Comparison of ENCODE assay signal across 12 cellular contexts in genomic region chr10:29948971-29949370, GRCh38.
A peak's percentile ranks its signal among the peaks of the same experiment; 100 is the strongest.
DNase-seq lines count a peak whose midpoint lies in the region; ATAC-seq and TF ChIP-seq lines count a peak whose summit lies in the region.
"Had no signal": no experiment of that assay in that cellular context is flagged by ENCODE, and none has a peak within 500 bp of the region (broad histone marks: within the 10 kb centered on the region; RNA-seq: fewer than 3 reads in every experiment).

No MANE protein-coding gene starts in this region.

- TF ChIP-seq POLR2A in thyroid gland (IDR thresholded peaks at IDR 0.05): peak in 1 of 2 donors; percentile 41

- H3K9me3 Mint-ChIP-seq in activated naive CD4-positive, alpha-beta T cell treated with anti-CD3 and anti-CD28 coated beads, Interleukin-2, amount 50 U/mL, for 72 hours: no peaks in the 10 kb centered on the region

- no peaks in the 10 kb centered on the region for H3K36me3 ChIP-seq in thyroid gland
- H3K36me3 ChIP-seq: BLaER1 had no signal

- no peak overlapping the region for H3K4me3 ChIP-seq in thyroid gland (replicated peaks in 1 of 3)
- H3K4me3 ChIP-seq: BLaER1 had no signal

- intact Hi-C loops in thyroid gland (cut with DNase I) (no loop called here), sciatic nerve (cut with DNase I) (no loop called here)

- ATAC-seq in activated naive CD4-positive, alpha-beta T cell treated with anti-CD3 and anti-CD28 coated beads, Interleukin-2, amount 50 U/mL, for 72 hours: peak; percentile 79 to 93
- ATAC-seq in SK-N-SH treated with all-trans-retinoic acid at 6 μM for 48 hours (peak; percentile 65), GM21723 (IDR thresholded peaks at IDR 0.05; ENCODE audit: unreplicated experiment) (no peak), sciatic nerve (no peak), HG02840 (IDR thresholded peaks at IDR 0.05; ENCODE audit: low FRiP score, unreplicated experiment) (no peak)
- ATAC-seq: stimulated activated naive B cell treated with anti-CD40 and anti-IgM and Interleukin-4, amounts not matched to agents 10 μg/mL and 1 μg/mL and 100 μg/mL, for 72 hours had no signal

- peak overlapping the region in 1 of 2 donors; percentile 38 for H3K27ac Mint-ChIP-seq in activated naive CD4-positive, alpha-beta T cell treated with anti-CD3 and anti-CD28 coated beads, Interleukin-2, amount 50 U/mL, for 72 hours
- H3K27ac Mint-ChIP-seq: stimulated activated naive B cell treated with anti-CD40 and anti-IgM and Interleukin-4, amounts not matched to agents 10 μg/mL and 1 μg/mL and 100 μg/mL, for 72 hours had no signal

- H3K27me3 ChIP-seq in thyroid gland: no peaks in the 10 kb centered on the region
- H3K27me3 ChIP-seq: BLaER1 had no signal

- peaks cover 35 to 43% of the 10 kb centered on the region in 2 donors for H3K4me1 ChIP-seq in thyroid gland
- H3K4me1 ChIP-seq: parathyroid adenoma had no signal

- no peak for TF ChIP-seq CTCF in thyroid gland (IDR thresholded peaks at IDR 0.05)

- no peaks in the 10 kb centered on the region for H3K36me3 Mint-ChIP-seq in activated naive CD4-positive, alpha-beta T cell treated with anti-CD3 and anti-CD28 coated beads, Interleukin-2, amount 50 U/mL, for 72 hours
- H3K36me3 Mint-ChIP-seq: stimulated activated naive B cell treated with anti-CD40 and anti-IgM and Interleukin-4, amounts not matched to agents 10 μg/mL and 1 μg/mL and 100 μg/mL, for 72 hours had no signal

- 20 to 32% methylated on average over 5 of the region's 5 CpGs for WGBS in thyroid gland, 2 donors

- peak overlapping the region; percentile 29 to 85 (median 83) for H3K27ac ChIP-seq in thyroid gland
- H3K27ac ChIP-seq: BLaER1, parathyroid adenoma had no signal

- H3K9me3 ChIP-seq in thyroid gland: no peaks in the 10 kb centered on the region
- H3K9me3 ChIP-seq: BLaER1 had no signal

- peak in 1 of 2 donors; percentile 35 for DNase-seq in activated naive CD4-positive, alpha-beta T cell treated with anti-CD3 and anti-CD28 coated beads, Interleukin-2, amount 50 U/mL, for 72 hours (ENCODE audit: low spot score in 2 of 2)
- DNase-seq in activated naive CD4-positive, alpha-beta T cell treated with Interleukin-2 at 50 U/mL for 16 hours: no peak
- DNase-seq in iris pigment epithelial cell (ENCODE audit: low read depth) (peak; percentile 61), thyroid gland (peak; percentile 76 to 77), sciatic nerve (ENCODE audit: low spot score) (no peak)
- DNase-seq: activated gamma-delta T cell; stimulated activated naive B cell treated with anti-CD40 and anti-IgM and Interleukin-4, amounts not matched to agents 10 μg/mL and 1 μg/mL and 100 μg/mL, for 72 hours had no signal

TF ChIP-seq in SK-N-SH treated with all-trans-retinoic acid at 6 μM for 48 hours, 23 proteins besides CTCF, POLR2A, EP300 and RAD21:
- TF ChIP-seq ZFP3 (CRISPR knock-in tag; IDR thresholded peaks at IDR 0.05): no peak
- no peak for TF ChIP-seq PPARA (CRISPR knock-in tag; IDR thresholded peaks at IDR 0.05; ENCODE audit: borderline replicate concordance)
- TF ChIP-seq CREB5 (CRISPR knock-in tag; IDR thresholded peaks at IDR 0.05; ENCODE audit: low read depth): no peak
- no peak for TF ChIP-seq BACH2 (CRISPR knock-in tag; IDR thresholded peaks at IDR 0.05; ENCODE audit: borderline replicate concordance)
- TF ChIP-seq ESRRG (CRISPR knock-in tag; IDR thresholded peaks at IDR 0.05): no peak
- no peak for TF ChIP-seq ISL1 (CRISPR knock-in tag; IDR thresholded peaks at IDR 0.05)
- no peak for TF ChIP-seq GLIS3 (CRISPR knock-in tag; IDR thresholded peaks at IDR 0.05)

Comparison
In these comparisons a context has a peak if more than half of its experiments do, and no peak if none do; other contexts are left out.
1. ATAC-seq: peak in activated naive CD4-positive, alpha-beta T cell treated with anti-CD3 and anti-CD28 coated beads, Interleukin-2, amount 50 U/mL, for 72 hours (2 of 2) and SK-N-SH treated with all-trans-retinoic acid at 6 μM for 48 hours (single experiment); none in GM21723 (single experiment), sciatic nerve (single experiment) and HG02840 (single experiment).
2. DNase-seq: peak in iris pigment epithelial cell (single experiment) and thyroid gland (2 of 2); none in activated naive CD4-positive, alpha-beta T cell treated with Interleukin-2 at 50 U/mL for 16 hours (single experiment) and sciatic nerve (single experiment).